ENCODE assay signal across 15 cellular contexts in the genomic region with DNA sequence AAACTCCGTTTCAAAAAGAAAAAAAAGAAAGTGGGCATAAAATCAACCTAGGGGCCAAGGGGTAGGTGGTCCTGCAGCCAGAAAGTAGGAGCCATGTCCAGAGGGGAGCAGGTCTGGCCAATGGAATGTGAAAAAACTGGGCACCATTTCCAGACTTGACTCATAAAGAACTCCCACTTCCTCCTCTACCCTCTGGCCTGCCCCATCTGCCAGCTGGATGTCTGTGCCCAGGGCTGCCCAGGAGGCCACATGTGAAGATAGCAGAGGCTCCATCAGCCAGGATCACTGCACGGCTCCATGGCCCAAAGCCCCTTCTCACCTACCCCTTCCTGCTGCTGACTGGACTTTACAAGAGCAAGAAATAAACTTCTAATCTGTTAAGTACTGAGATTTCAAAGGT. TPM values are rescaled to one million over a fixed set of nuclear protein-coding genes. Genes with fewer than 3 reads are reported as not detected.
A peak's percentile ranks its signal among the peaks of the same experiment; 100 is the strongest.
DNase-seq lines count a peak whose midpoint lies in the region; ATAC-seq, FAIRE-seq and TF ChIP-seq lines count a peak whose summit lies in the region.
"Had no signal": no experiment of that assay in that cellular context is flagged by ENCODE, and none has a peak within 500 bp of the region (broad histone marks: within the 10 kb centered on the region; RNA-seq: fewer than 3 reads in every experiment).

No MANE protein-coding gene starts in this region.

- no peak for FAIRE-seq in RCC 7860 (lab: Jason Lieb, UNC)

- H3K4me1 ChIP-seq in mammary epithelial cell (ENCODE audit: insufficient read depth, low read length) (no peaks in the 10 kb centered on the region), spleen (peaks cover 46 to 76% (median 62%) of the 10 kb centered on the region in 6 donors)
- H3K4me1 ChIP-seq: prostate gland had no signal

- H3K9me3 ChIP-seq in mammary epithelial cell (replicated peaks; ENCODE audit: insufficient read depth, low read length) (no peaks in the 10 kb centered on the region), spleen (no peaks in the 10 kb centered on the region)
- H3K9me3 ChIP-seq: esophagus squamous epithelium, prostate gland had no signal

- no peak overlapping the region for H3K27ac Mint-ChIP-seq in MCF 10A (ENCODE audit: low read depth, unreplicated experiment)

- CTCF ChIA-PET in MCF 10A (lab: Yijun Ruan, JAX): interaction anchor here (4.5 kb wide), 1 partner anchor 13 kb away, joined by 21 read pairs; no protein-coding TSS in a partner anchor
- CTCF ChIA-PET in mammary epithelial cell (lab: Charles Lee; ENCODE audit: low non-redundant PET): no interaction called here

- WGBS in mammary epithelial cell (ENCODE audit: low coverage, missing lambda C conversion rate): 30% methylated on average over 2 of the region's 2 CpGs
- WGBS in spleen, 5 donors: 42 to 88% (median 55%) methylated on average over 2 of the region's 2 CpGs

- TF ChIP-seq POLR2A in spleen (IDR thresholded peaks at IDR 0.05): no peak

- no peaks in the 10 kb centered on the region for H3K27me3 ChIP-seq in mammary epithelial cell (ENCODE audit: insufficient read depth, low read length)
- no peaks in the 10 kb centered on the region for H3K27me3 ChIP-seq in dorsolateral prefrontal cortex
- no peaks in the 10 kb centered on the region for H3K27me3 ChIP-seq in spleen (replicated peaks in 1 of 7)
- H3K27me3 ChIP-seq: esophagus squamous epithelium had no signal

- POLR2A ChIA-PET in MCF 10A (lab: Yijun Ruan, JAX): no interaction called here

- no peaks in the 10 kb centered on the region for H3K9me3 Mint-ChIP-seq in MCF 10A (ENCODE audit: unreplicated experiment)

- peaks cover 8% of the 10 kb centered on the region for H3K4me1 Mint-ChIP-seq in MCF 10A (ENCODE audit: insufficient read depth, unreplicated experiment)

- BruUV-seq in MCF 10A (replicated peaks; lab: Mats Ljungman, UMichigan) (no TSS peak), mammary epithelial cell (replicated peaks; lab: Mats Ljungman, UMichigan) (no TSS peak)

- dilution Hi-C loops in mammary epithelial cell (cut with HindIII; ENCODE audit: low sequenced_read_pairs): no loop called here

- H3K4me3 ChIP-seq in mammary epithelial cell (replicated peaks in 1 of 3; ENCODE audit: insufficient read depth in 1 of 3, low read depth in 2 of 3, low read length in 3 of 3): no peak overlapping the region
- H3K4me3 ChIP-seq in dorsolateral prefrontal cortex: no peak overlapping the region
- H3K4me3 ChIP-seq in spleen: no peak overlapping the region
- H3K4me3 ChIP-seq: esophagus squamous epithelium, prostate gland had no signal

- H4K20me1 ChIP-seq in mammary epithelial cell (ENCODE audit: insufficient read depth, low read length): no peaks in the 10 kb centered on the region

- no peak overlapping the region for H3K4me2 ChIP-seq in mammary epithelial cell (ENCODE audit: insufficient read depth, low read depth, low read length)

- H3K9ac ChIP-seq in mammary epithelial cell (ENCODE audit: insufficient read depth, low read length): no peak overlapping the region

- H3K36me3 ChIP-seq in mammary epithelial cell (ENCODE audit: insufficient read depth, low read length): no peaks in the 10 kb centered on the region
- no peaks in the 10 kb centered on the region for H3K36me3 ChIP-seq in spleen
- H3K36me3 ChIP-seq: esophagus squamous epithelium, prostate gland had no signal

- in situ Hi-C loops in mammary epithelial cell (cut with MboI; ENCODE audit: low sequenced_read_pairs in 2 of 2): no loop called here

- DNase-seq in MCF 10A (ENCODE audit: unreplicated experiment) (peak; percentile 44), mammary epithelial cell (no peak), RCC 7860 (ENCODE audit: low spot score) (peak; percentile 24), dorsolateral prefrontal cortex (no peak), left colon (no peak), spleen (no peak), posterior vena cava (ENCODE audit: low spot score) (no peak)
- DNase-seq: activated CD4-positive, alpha-beta T cell treated with anti-CD3 and anti-CD28 coated beads, Interleukin-2, amount 50 U/mL, for 1 hour; activated naive CD4-positive, alpha-beta T cell treated with anti-CD3 and anti-CD28 coated beads, Interleukin-2, amount 50 U/mL, for 16 hours; central memory CD4-positive, alpha-beta T cell; esophagus squamous epithelium; midbrain; NCI-H2107 had no signal

- intact Hi-C loops in MCF 10A (cut with micrococcal nuclease): no loop called here
- intact Hi-C loops in mammary epithelial cell (cut with micrococcal nuclease): no loop called here
- intact Hi-C loops in dorsolateral prefrontal cortex (cut with DNase I): no loop called here
- intact Hi-C loops in left colon (cut with DNase I, micrococcal nuclease): no loop called here
- intact Hi-C loops in spleen (cut with DNase I; ENCODE audit: low total_unique reads): no loop called here
- intact Hi-C loops in posterior vena cava (cut with DNase I): no loop called here

- TF ChIP-seq CTCF in MCF 10A (IDR thresholded peaks at IDR 0.05; ENCODE audit: unreplicated experiment) (no peak), mammary epithelial cell (conservative IDR thresholded peaks at IDR 0.05 in 1 of 2, IDR thresholded peaks at IDR 0.05 in 1 of 2; ENCODE audit: extremely low read depth in 1 of 2, insufficient read depth in 1 of 2, low read depth in 1 of 2, low read length in 2 of 2) (no peak), dorsolateral prefrontal cortex (IDR thresholded peaks at IDR 0.05 in 54 of 56, conservative IDR thresholded peaks at IDR 0.05 in 2 of 56; ENCODE audit: low read depth in 1 of 56, partially characterized antibody in 56 of 56) (no peak), spleen (IDR thresholded peaks at IDR 0.05 in 8 of 11, conservative IDR thresholded peaks at IDR 0.05 in 3 of 11) (no peak)

- H3K27ac ChIP-seq in mammary epithelial cell (ENCODE audit: insufficient read depth, low read depth, low read length) (no peak overlapping the region), dorsolateral prefrontal cortex (no peak overlapping the region), spleen (peak overlapping the region in 4 of 8 donors; percentile 27 to 67 (median 34))
- H3K27ac ChIP-seq: prostate gland had no signal

- ATAC-seq in esophagus mucosa (peak; percentile 6), left colon (no peak)

- H3K79me2 ChIP-seq in mammary epithelial cell (ENCODE audit: insufficient read depth, low read length): no peaks in the 10 kb centered on the region

- no peak overlapping the region for H3K4me3 Mint-ChIP-seq in MCF 10A (ENCODE audit: unreplicated experiment)

- H3K36me3 Mint-ChIP-seq in MCF 10A (ENCODE audit: insufficient read depth, unreplicated experiment): no peaks in the 10 kb centered on the region

- no peaks in the 10 kb centered on the region for H3K27me3 Mint-ChIP-seq in MCF 10A (ENCODE audit: insufficient read depth, unreplicated experiment)

- no peak overlapping the region for H2AFZ ChIP-seq in mammary epithelial cell (ENCODE audit: low read depth, low read length)

RNA-seq across cellular contexts. Expression of a gene that starts 42.1 kb away (rescaled TPM):
- 17.5 and 23.9 TPM in 2 replicates for total RNA-seq in MCF 10A (2022)
- total RNA-seq in mammary epithelial cell: 10 to 100 TPM; 23.0 to 29.3 TPM
- polyA plus RNA-seq in mammary epithelial cell: 17.1 TPM
- polyA minus RNA-seq in mammary epithelial cell: 11.3 TPM
- total RNA-seq in esophagus mucosa: 108 TPM
- total RNA-seq in dorsolateral prefrontal cortex: 100 to 1,000 TPM in 117 of 120 experiments, 10 to 100 TPM in 3; 73.1 to 300 (median 141) TPM
- total RNA-seq in left colon: 100 to 1,000 TPM; 157 to 175 TPM
- 100 to 1,000 TPM in 1 of 7 donors, 10 to 100 TPM in 6; 27.3 to 102 (median 72.8) TPM for total RNA-seq in spleen
- polyA plus RNA-seq in spleen: 10 to 100 TPM; 28.6 to 39.6 (median 29.0) TPM
- total RNA-seq in posterior vena cava: 10 to 100 TPM; 54.3 to 56.9 TPM

RNA-seq across cellular contexts. Expression of a gene that starts 44.2 kb away (rescaled TPM):
- total RNA-seq in MCF 10A (2022) (15.8 and 17.1 TPM in 2 replicates), mammary epithelial cell (1 to 10 TPM; 6.8 to 9.3 TPM), esophagus mucosa (7.1 TPM), dorsolateral prefrontal cortex (10 to 100 TPM in 17 of 120 experiments, 1 to 10 TPM in 103; 3.4 to 14.7 (median 7.2) TPM), left colon (10 to 100 TPM in 1 of 2 donors, 1 to 10 TPM in 1; 10.0 to 10.5 TPM), spleen (10 to 100 TPM in 6 of 7 donors, 1 to 10 TPM in 1; 9.3 to 14.3 (median 11.7) TPM), posterior vena cava (1 to 10 TPM; 6.0 to 7.1 TPM)
- polyA plus RNA-seq in mammary epithelial cell (7.6 TPM), spleen (10 to 100 TPM; 10.6 to 15.4 (median 10.8) TPM)
- polyA minus RNA-seq in mammary epithelial cell: 5.1 TPM

RNA-seq across cellular contexts. Expression of a gene that starts 45.1 kb away (rescaled TPM):
- total RNA-seq in MCF 10A (2022) (11.1 and 15.5 TPM in 2 replicates), mammary epithelial cell (10 to 100 TPM; 10.8 to 12.8 TPM), esophagus mucosa (15.2 TPM), dorsolateral prefrontal cortex (10 to 100 TPM; 17.8 to 66.6 (median 35.3) TPM), left colon (10 to 100 TPM; 20.5 to 26.2 TPM), spleen (10 to 100 TPM; 20.2 to 44.7 (median 26.0) TPM), posterior vena cava (10 to 100 TPM; 22.9 to 35.2 TPM)
- polyA plus RNA-seq in mammary epithelial cell (5.0 TPM), spleen (10 to 100 TPM in 1 of 3 donors, 1 to 10 TPM in 2; 6.2 to 13.6 (median 6.5) TPM)
- polyA minus RNA-seq in mammary epithelial cell: 13.0 TPM

Comparison
In these comparisons a context has a peak if more than half of its experiments do, and no peak if none do; other contexts are left out.
1. DNase-seq: peak in MCF 10A (single experiment) and RCC 7860 (single experiment); none in mammary epithelial cell (single experiment), dorsolateral prefrontal cortex (0 of 10), left colon (0 of 2), spleen (single experiment) and posterior vena cava (single experiment).